In the genomic region with DNA sequence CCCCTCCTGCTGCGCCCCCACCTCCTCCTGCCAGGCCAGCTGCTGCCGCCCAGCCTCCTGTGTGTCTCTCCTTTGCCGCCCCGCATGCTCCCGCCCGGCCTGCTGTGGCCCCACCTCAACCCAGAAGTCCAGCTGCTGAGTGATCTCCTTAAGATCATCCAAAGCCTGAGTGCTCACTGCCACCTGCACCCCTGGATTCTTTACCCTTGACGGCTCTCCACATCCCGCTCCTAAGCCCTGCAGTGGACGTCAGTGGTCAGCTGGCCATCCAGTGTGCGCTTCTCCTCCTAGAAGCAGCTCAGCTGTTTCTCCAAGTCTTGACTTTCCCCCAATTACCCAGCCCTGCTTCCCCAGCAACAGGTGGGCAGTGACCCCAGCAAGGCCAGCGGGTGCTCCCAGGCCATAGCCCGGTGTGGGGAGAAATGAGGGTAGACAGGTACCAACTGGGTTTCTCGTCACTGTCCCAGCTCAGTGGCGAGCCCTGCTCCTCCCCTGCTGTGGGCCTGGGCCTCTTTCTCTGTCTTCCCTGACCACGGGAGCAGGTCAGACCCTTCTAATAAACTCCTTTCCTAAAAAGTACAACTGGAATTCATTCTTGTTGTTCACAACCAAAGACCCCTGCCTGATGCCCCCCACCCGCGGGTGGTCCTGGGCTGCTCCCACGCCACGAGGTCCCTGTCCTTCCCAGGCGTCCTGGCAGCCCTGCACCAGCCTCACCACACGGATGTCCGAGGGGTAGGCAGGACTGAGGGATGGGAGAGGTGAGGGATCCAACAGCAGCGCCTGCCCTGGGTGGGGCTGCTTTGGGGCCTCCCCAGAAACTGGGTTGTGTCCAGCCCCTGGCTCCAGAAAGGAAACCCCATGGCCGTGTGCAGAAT, we compare ENCODE assay signal across 17 cellular contexts. TPM values are rescaled to one million over a fixed set of nuclear protein-coding genes. Genes with fewer than 3 reads are reported as not detected.
"Had no signal": no experiment of that assay in that cellular context is flagged by ENCODE, and none has a peak within 500 bp of the region (broad histone marks: within the 10 kb centered on the region; RNA-seq: fewer than 3 reads in every experiment).

No MANE protein-coding gene starts in this region.

- H3K9me3 ChIP-seq: adrenal gland, neutrophil, uterus had no signal

- H3K4me3 Mint-ChIP-seq: activated T-cell treated with anti-CD3 and anti-CD28 coated beads, Interleukin-2, amount 50 U/mL, for 24 hours; naive thymus-derived CD4-positive, alpha-beta T cell had no signal

- H3K36me3 ChIP-seq: adrenal gland, left lung, neutrophil, tibial artery, uterus had no signal

- H3K27me3 ChIP-seq: hepatocyte, uterus had no signal

- H3K27ac Mint-ChIP-seq: activated T-cell treated with anti-CD3 and anti-CD28 coated beads, Interleukin-2, amount 50 U/mL, for 24 hours; naive thymus-derived CD4-positive, alpha-beta T cell had no signal

- H3K27ac ChIP-seq: adrenal gland, dorsolateral prefrontal cortex, hepatocyte, left lung, neutrophil, tibial artery, uterus had no signal

- H3K4me1 ChIP-seq: adrenal gland, left lung, tibial artery, uterus had no signal

- ATAC-seq: left lung; naive thymus-derived CD4-positive, alpha-beta T cell had no signal

- H3K4me3 ChIP-seq: adrenal gland, dorsolateral prefrontal cortex, hepatocyte, left lung, tibial artery, uterus had no signal

- DNase-seq: activated CD4-positive, alpha-beta T cell treated with anti-CD3 and anti-CD28 coated beads, Interleukin-2, amount 50 U/mL, for 48 hours; activated CD4-positive, CD25-positive, alpha-beta regulatory T cell treated with anti-CD3 and anti-CD28 coated beads, Interleukin-2, amount 50 U/mL, for 72 hours; activated naive CD4-positive, alpha-beta T cell treated with anti-CD3 and anti-CD28 coated beads, Interleukin-2, amount 50 U/mL, for 16 hours; activated T-cell treated with anti-CD3 and anti-CD28 coated beads, Interleukin-2, amount 50 U/mL, for 24 hours; adrenal gland; left lung; naive thymus-derived CD4-positive, alpha-beta T cell; retina; stimulated activated naive CD4-positive, alpha-beta T cell; tibial artery; uterus had no signal

RNA-seq across cellular contexts. Expression of gene KRTAP10-7, which starts 1.4 kb away (rescaled TPM):
- total RNA-seq: adrenal gland; dorsolateral prefrontal cortex; glomerular endothelial cell; hepatocyte; left lung; mononuclear cell; naive thymus-derived CD4-positive, alpha-beta T cell; subcutaneous adipose tissue; uterus had no signal

RNA-seq across cellular contexts. Expression of gene KRTAP10-6, which starts 9.5 kb away (rescaled TPM):
- total RNA-seq: adrenal gland; dorsolateral prefrontal cortex; glomerular endothelial cell; hepatocyte; left lung; mononuclear cell; naive thymus-derived CD4-positive, alpha-beta T cell; subcutaneous adipose tissue; uterus had no signal

RNA-seq across cellular contexts. Expression of gene KRTAP10-8, which starts 10.0 kb away (rescaled TPM):
- total RNA-seq: adrenal gland; dorsolateral prefrontal cortex; glomerular endothelial cell; hepatocyte; left lung; mononuclear cell; naive thymus-derived CD4-positive, alpha-beta T cell; subcutaneous adipose tissue; uterus had no signal

RNA-seq across cellular contexts. Expression of gene KRTAP10-5, which starts 21.4 kb away (rescaled TPM):
- total RNA-seq: adrenal gland; dorsolateral prefrontal cortex; glomerular endothelial cell; hepatocyte; left lung; mononuclear cell; naive thymus-derived CD4-positive, alpha-beta T cell; subcutaneous adipose tissue; uterus had no signal

RNA-seq across cellular contexts. Expression of gene KRTAP10-9, which starts 25.1 kb away (rescaled TPM):
- total RNA-seq: adrenal gland; dorsolateral prefrontal cortex; glomerular endothelial cell; hepatocyte; left lung; mononuclear cell; naive thymus-derived CD4-positive, alpha-beta T cell; subcutaneous adipose tissue; uterus had no signal
